Comparison of ENCODE assay signal across 22 cellular contexts in the genomic region with DNA sequence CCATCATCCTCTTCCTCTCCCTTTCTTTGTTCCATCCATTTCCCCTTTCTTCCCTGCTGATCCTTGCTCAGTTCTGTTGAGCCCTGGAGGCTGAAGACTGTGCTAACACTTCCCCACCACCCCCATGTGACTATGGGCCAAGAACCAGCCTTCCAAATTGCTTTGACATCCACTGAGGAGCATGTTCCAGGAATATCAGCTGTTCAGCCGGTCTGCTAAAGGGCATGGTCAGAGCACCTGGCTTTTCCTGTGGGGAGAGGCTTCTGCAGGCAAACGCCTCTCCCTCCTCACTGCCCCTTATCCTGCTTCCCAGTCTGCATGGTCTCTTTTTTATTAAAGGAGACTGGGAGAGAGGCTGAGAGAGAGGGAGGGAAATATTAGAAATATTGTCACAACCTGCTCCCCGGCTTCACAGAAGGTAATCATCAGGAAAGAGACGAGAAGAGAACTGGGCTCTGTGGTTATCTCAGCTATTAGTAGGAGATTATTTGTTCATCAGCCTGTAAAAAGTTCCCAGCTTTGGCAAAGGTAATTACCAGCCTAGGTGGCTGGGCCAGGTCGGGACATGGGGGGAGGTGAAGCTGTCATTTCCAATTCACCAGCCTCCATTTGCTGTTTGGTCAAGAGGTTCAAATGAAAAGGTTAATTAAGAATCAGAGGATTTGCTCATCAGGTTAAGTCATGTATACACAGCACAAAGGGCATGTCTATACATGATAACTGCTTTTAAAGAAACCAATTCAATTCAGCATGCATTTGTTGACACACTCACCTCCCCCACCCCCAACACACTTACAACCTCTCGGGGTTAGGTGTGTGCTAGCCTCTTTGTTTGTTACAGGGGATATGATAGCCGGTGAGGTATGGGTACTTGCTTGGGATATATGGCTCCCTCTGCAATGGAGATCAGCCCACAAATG.
A peak's percentile ranks its signal among the peaks of the same experiment; 100 is the strongest.
DNase-seq lines count a peak whose midpoint lies in the region; ATAC-seq and TF ChIP-seq lines count a peak whose summit lies in the region.
"Had no signal": no experiment of that assay in that cellular context is flagged by ENCODE, and none has a peak within 500 bp of the region (broad histone marks: within the 10 kb centered on the region; RNA-seq: fewer than 3 reads in every experiment).

No MANE protein-coding gene starts in this region.

- no peak overlapping the region for H3K4me3 ChIP-seq in RWPE2 (ENCODE audit: severe bottlenecking)
- H3K4me3 ChIP-seq: psoas muscle, sigmoid colon, upper lobe of right lung had no signal

- no peak for ATAC-seq in RWPE2 (ENCODE audit: low read depth)
- ATAC-seq: HCT116; naive thymus-derived CD8-positive, alpha-beta T cell; psoas muscle; Right ventricle myocardium inferior; stimulated activated memory B cell treated with anti-CD40 and anti-IgM and Interleukin-4, amounts not matched to agents 10 μg/mL and 1 μg/mL and 100 μg/mL, for 72 hours; upper lobe of right lung had no signal

- H3K4me1 ChIP-seq in RWPE2 (ENCODE audit: insufficient read depth, poor library complexity, severe bottlenecking) = peaks cover 22% of the 10 kb centered on the region
- H3K4me1 ChIP-seq: BE2C, psoas muscle, sigmoid colon, upper lobe of right lung had no signal

- no peaks in the 10 kb centered on the region for H3K36me3 ChIP-seq in RWPE2 (ENCODE audit: low read depth)
- H3K36me3 ChIP-seq: BE2C, sigmoid colon, upper lobe of right lung had no signal

- DNase-seq in DMS153 (lab: John Stamatoyannopoulos, UW) (peak; percentile 95), NCI-H1436 (lab: John Stamatoyannopoulos, UW) (peak; percentile 20), NCI-H345 (lab: John Stamatoyannopoulos, UW) (peak; percentile 55), RWPE2 (ENCODE audit: low spot score) (peak; percentile 15), NCI-H524 treated with DMSO at 0.1 percent for 48 hours (lab: John Stamatoyannopoulos, UW) (no peak), islet precursor cell (no peak), UCSD-AML1 (lab: John Stamatoyannopoulos, UW; ENCODE audit: unreplicated experiment) (no peak)
- DNase-seq in activated effector memory CD4-positive, alpha-beta T cell treated with Interleukin-2 at 50 U/mL for 16 hours = no peak
- DNase-seq: activated CD4-positive, alpha-beta T cell treated with anti-CD3 and anti-CD28 coated beads for 48 hours; activated T-cell treated with anti-CD3 and anti-CD28 coated beads, Interleukin-2, amount 50 U/mL, for 24 hours; BE2C; DND-41; midbrain; naive thymus-derived CD8-positive, alpha-beta T cell; nucleus accumbens; psoas muscle; sigmoid colon; stimulated activated CD4-positive, alpha-beta T cell treated with anti-CD3 and anti-CD28 coated beads, Interleukin-4, amount 100 ng/mL, for 4 hours; upper lobe of right lung had no signal

- peaks cover 5% of the 10 kb centered on the region for H3K27me3 ChIP-seq in RWPE2 (ENCODE audit: insufficient read depth, poor library complexity, severe bottlenecking)

- H3K9me3 ChIP-seq in RWPE2 (ENCODE audit: severe bottlenecking) = no peaks in the 10 kb centered on the region
- H3K9me3 ChIP-seq: BE2C, psoas muscle, sigmoid colon, upper lobe of right lung had no signal

- no peak for TF ChIP-seq CTCF in RWPE2 (IDR thresholded peaks at IDR 0.05; ENCODE audit: poor library complexity, severe bottlenecking)

- no peak overlapping the region for H3K27ac ChIP-seq in RWPE2 (ENCODE audit: poor library complexity, severe bottlenecking)
- H3K27ac ChIP-seq: psoas muscle, sigmoid colon, upper lobe of right lung had no signal

Comparison
In these comparisons a context has a peak if more than half of its experiments do, and no peak if none do; other contexts are left out.
1. DNase-seq: peak in DMS153 (single experiment), NCI-H1436 (single experiment), NCI-H345 (single experiment) and RWPE2 (single experiment); none in NCI-H524 treated with DMSO at 0.1 percent for 48 hours (single experiment), islet precursor cell (single experiment), activated effector memory CD4-positive, alpha-beta T cell treated with Interleukin-2 at 50 U/mL for 16 hours (single experiment) and UCSD-AML1 (single experiment).